In the genomic region with DNA sequence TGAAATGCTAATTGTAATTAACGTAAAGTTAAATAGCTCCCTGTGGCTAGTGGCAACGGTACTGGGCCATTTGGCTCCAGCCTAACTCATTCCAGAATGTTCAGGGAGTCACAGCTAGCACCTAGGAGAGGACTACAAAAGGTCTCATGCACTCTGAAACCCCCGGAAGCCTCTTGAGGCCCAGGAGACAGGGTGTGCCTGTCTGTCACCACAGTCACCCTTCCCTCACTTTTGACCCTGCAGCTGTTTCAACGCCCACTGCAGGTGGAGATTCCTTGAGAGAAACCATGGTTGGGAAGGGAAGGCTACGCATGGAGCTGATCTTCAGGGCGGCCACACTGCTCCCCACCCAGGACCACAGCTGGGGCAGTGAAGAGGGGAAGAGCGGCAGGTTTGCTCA, we compare ENCODE assay signal across 19 cellular contexts. TPM values are rescaled to one million over a fixed set of nuclear protein-coding genes. Genes with fewer than 3 reads are reported as not detected.
A peak's percentile ranks its signal among the peaks of the same experiment; 100 is the strongest.
DNase-seq lines count a peak whose midpoint lies in the region; ATAC-seq and TF ChIP-seq lines count a peak whose summit lies in the region.
"Had no signal": no experiment of that assay in that cellular context is flagged by ENCODE, and none has a peak within 500 bp of the region (broad histone marks: within the 10 kb centered on the region; RNA-seq: fewer than 3 reads in every experiment).

No MANE protein-coding gene starts in this region.

- H3K36me3 Mint-ChIP-seq in activated CD8-positive, alpha-beta memory T cell treated with anti-CD3 and anti-CD28 coated beads, Interleukin-2, amount 10 ng/mL, durations not matched to agents 7 days and 5 days = peaks cover 2% of the 10 kb centered on the region
- H3K36me3 Mint-ChIP-seq in activated naive CD8-positive, alpha-beta T cell = no peaks in the 10 kb centered on the region

- H3K27ac ChIP-seq in KOPT-K1 (ENCODE audit: low read depth, low read length, poor library complexity, severe bottlenecking) = peak overlapping the region; percentile 52
- H3K27ac ChIP-seq in neutrophil = peak overlapping the region; percentile 99
- H3K27ac ChIP-seq in suprapubic skin = no peak overlapping the region
- H3K27ac ChIP-seq: foreskin keratinocyte, uterus had no signal

- peak overlapping the region; percentile 77 for H3K4me3 Mint-ChIP-seq in activated CD8-positive, alpha-beta memory T cell treated with anti-CD3 and anti-CD28 coated beads, Interleukin-2, amount 10 ng/mL, durations not matched to agents 7 days and 5 days
- peak overlapping the region; percentile 23 for H3K4me3 Mint-ChIP-seq in activated naive CD8-positive, alpha-beta T cell

- WGBS in suprapubic skin = 90% methylated on average over 6 of the region's 7 CpGs

- CTCF ChIA-PET in activated CD8-positive, alpha-beta memory T cell treated with anti-CD3 and anti-CD28 coated beads, Interleukin-2, amount 10 ng/mL, durations not matched to agents 7 days and 5 days (lab: Charles Lee) = interaction anchor here (0.7 to 4.6 kb wide), 3 partner anchors 62 to 894 kb away, joined by 3 to 38 read pairs (median 6); no protein-coding TSS in a partner anchor

- H3K27me3 Mint-ChIP-seq in activated CD8-positive, alpha-beta memory T cell treated with anti-CD3 and anti-CD28 coated beads, Interleukin-2, amount 10 ng/mL, durations not matched to agents 7 days and 5 days = no peaks in the 10 kb centered on the region
- no peaks in the 10 kb centered on the region for H3K27me3 Mint-ChIP-seq in activated naive CD8-positive, alpha-beta T cell
- H3K27me3 Mint-ChIP-seq: progenitor cell of endocrine pancreas had no signal

- no peak for DNase-seq in activated CD8-positive, alpha-beta memory T cell treated with anti-CD3 and anti-CD28 coated beads, Interleukin-2, amount 10 ng/mL, durations not matched to agents 7 days and 5 days
- DNase-seq in activated CD8-positive, alpha-beta memory T cell treated with anti-CD3 and anti-CD28 coated beads, Interleukin-2, amount 50 U/mL, for 4 hours = no peak
- DNase-seq in NCI-H510A treated with DMSO at 0.1 percent for 48 hours (lab: John Stamatoyannopoulos, UW) (no peak), suprapubic skin (ENCODE audit: low spot score in 2 of 2) (no peak), H4 (ENCODE audit: low spot score) (no peak)
- DNase-seq: aorta, Caco-2, foreskin keratinocyte, NCI-H2029 treated with DMSO at 0.1 percent for 48 hours, NCI-H510A, small intestine, uterus had no signal

- H3K27ac Mint-ChIP-seq in activated CD8-positive, alpha-beta memory T cell treated with anti-CD3 and anti-CD28 coated beads, Interleukin-2, amount 10 ng/mL, durations not matched to agents 7 days and 5 days = peak overlapping the region; percentile 95
- no peak overlapping the region for H3K27ac Mint-ChIP-seq in activated naive CD8-positive, alpha-beta T cell
- H3K27ac Mint-ChIP-seq: progenitor cell of endocrine pancreas had no signal

- TF ChIP-seq CTCF in neutrophil (IDR thresholded peaks at IDR 0.05) (no peak), suprapubic skin (IDR thresholded peaks at IDR 0.05) (no peak)

- TF ChIP-seq EP300 in suprapubic skin (IDR thresholded peaks at IDR 0.05) = no peak

- TF ChIP-seq POLR2A in suprapubic skin (IDR thresholded peaks at IDR 0.05) = no peak

- H3K4me1 ChIP-seq in neutrophil (ENCODE audit: control insufficient read depth in 1 of 2, insufficient read depth in 1 of 2, low read depth in 1 of 2, low read length in 1 of 2) = peaks cover 62 to 69% of the 10 kb centered on the region in 2 experiments
- peaks cover under 1% of the 10 kb centered on the region for H3K4me1 ChIP-seq in suprapubic skin
- H3K4me1 ChIP-seq: foreskin keratinocyte, uterus had no signal

- H3K4me3 ChIP-seq in neutrophil (ENCODE audit: low read depth in 1 of 2, low read length in 1 of 2) (peak overlapping the region; percentile 43 to 75), suprapubic skin (no peak overlapping the region)
- H3K4me3 ChIP-seq: left lung, uterus had no signal

- H3K36me3 ChIP-seq in KOPT-K1 (ENCODE audit: insufficient read depth, low read length) (no peaks in the 10 kb centered on the region), neutrophil (peaks cover 21% of the 10 kb centered on the region), suprapubic skin (no peaks in the 10 kb centered on the region)
- H3K36me3 ChIP-seq: left lung, uterus had no signal

- H3K9me3 Mint-ChIP-seq in activated CD8-positive, alpha-beta memory T cell treated with anti-CD3 and anti-CD28 coated beads, Interleukin-2, amount 10 ng/mL, durations not matched to agents 7 days and 5 days (ENCODE audit: low read depth) = no peaks in the 10 kb centered on the region
- H3K9me3 Mint-ChIP-seq in activated naive CD8-positive, alpha-beta T cell (ENCODE audit: low read depth) = no peaks in the 10 kb centered on the region

- H3K9me3 ChIP-seq in KOPT-K1 (ENCODE audit: insufficient read depth, low read length, poor library complexity, severe bottlenecking) (no peaks in the 10 kb centered on the region), neutrophil (no peaks in the 10 kb centered on the region), suprapubic skin (no peaks in the 10 kb centered on the region)
- H3K9me3 ChIP-seq: Caco-2, left lung, uterus had no signal

- H3K4me1 Mint-ChIP-seq in activated CD8-positive, alpha-beta memory T cell treated with anti-CD3 and anti-CD28 coated beads, Interleukin-2, amount 10 ng/mL, durations not matched to agents 7 days and 5 days = peaks cover 47% of the 10 kb centered on the region
- peaks cover 27% of the 10 kb centered on the region for H3K4me1 Mint-ChIP-seq in activated naive CD8-positive, alpha-beta T cell (ENCODE audit: low read depth)

- ATAC-seq in activated CD8-positive, alpha-beta memory T cell treated with anti-CD3 and anti-CD28 coated beads, Interleukin-2, amount 10 ng/mL, durations not matched to agents 7 days and 5 days = no peak
- ATAC-seq: foreskin keratinocyte, Panc1, SK-N-SH treated with all-trans-retinoic acid at 6 μM for 48 hours had no signal

- H3K27me3 ChIP-seq in neutrophil (no peaks in the 10 kb centered on the region), suprapubic skin (no peaks in the 10 kb centered on the region)
- H3K27me3 ChIP-seq: foreskin keratinocyte, left lung, uterus had no signal

RNA-seq across cellular contexts. Expression of a gene that starts 58.6 kb away (rescaled TPM):
- total RNA-seq in activated CD8-positive, alpha-beta memory T cell treated with anti-CD3 and anti-CD28 coated beads, Interleukin-2, amount 10 ng/mL, durations not matched to agents 7 days and 5 days = 1 to 10 TPM in 1 of 2 experiments, under 1 TPM in 1; 0.79 to 2.0 TPM
- 10 to 100 TPM; 28.4 to 95.4 (median 57.5) TPM for total RNA-seq in suprapubic skin
- 266 and 269 TPM in 2 replicates for total RNA-seq in H4 (2014; rRNA removed; shearing (Covaris generic))

Comparison
In these comparisons a context has a peak if more than half of its experiments do, and no peak if none do; other contexts are left out.
1. RNA of a gene that starts 58.6 kb away (total RNA-seq): 266 to 269 TPM in H4 and 28.4 to 95.4 TPM in suprapubic skin; 0.79 to 2.0 TPM in activated CD8-positive, alpha-beta memory T cell treated with anti-CD3 and anti-CD28 coated beads, Interleukin-2, amount 10 ng/mL, durations not matched to agents 7 days and 5 days; every median in the first group is over 4 times any median in the second.